ENCODE assay signal across 20 cellular contexts in the genomic region with DNA sequence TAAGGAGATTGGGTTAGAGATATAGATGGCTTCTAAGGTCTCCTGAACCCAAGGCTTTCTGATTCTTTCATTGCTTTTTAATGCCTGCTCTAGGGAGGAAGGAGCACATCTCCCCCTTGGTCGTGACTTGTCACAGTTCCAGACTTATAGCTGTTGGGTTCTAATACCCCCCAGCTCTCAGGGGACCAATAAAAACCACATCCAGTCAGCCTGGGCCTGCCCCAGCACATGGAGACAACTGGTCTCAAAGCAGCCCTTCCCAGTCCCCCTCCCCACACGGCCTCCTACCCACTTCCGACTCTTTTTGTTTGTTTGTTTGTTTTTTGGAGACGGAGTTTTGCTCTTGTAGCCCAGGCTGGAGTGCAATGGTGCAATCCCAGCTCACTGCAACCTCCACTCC. TPM values are rescaled to one million over a fixed set of nuclear protein-coding genes. Genes with fewer than 3 reads are reported as not detected.
"Had no signal": no experiment of that assay in that cellular context is flagged by ENCODE, and none has a peak within 500 bp of the region (broad histone marks: within the 10 kb centered on the region; RNA-seq: fewer than 3 reads in every experiment).

No MANE protein-coding gene starts in this region.

- H3K9me3 ChIP-seq: heart left ventricle, testis, vagina had no signal

- ATAC-seq: activated CD4-positive, CD25-positive, alpha-beta regulatory T cell treated with anti-CD3 and anti-CD28 coated beads, Interleukin-2, amount 50 U/mL, for 24 hours; activated CD8-positive, alpha-beta T cell treated with anti-CD3 and anti-CD28 coated beads, Interleukin-2, amount 10 ng/mL, durations not matched to agents 7 days and 5 days; activated naive CD8-positive, alpha-beta T cell treated with anti-CD3 and anti-CD28 coated beads, Interleukin-2, amount 50 U/mL, for 24 hours; heart left ventricle; naive thymus-derived CD4-positive, alpha-beta T cell; sciatic nerve; stimulated activated memory B cell treated with anti-CD40 and anti-IgM and Interleukin-4, amounts not matched to agents 10 μg/mL and 1 μg/mL and 100 μg/mL, for 72 hours had no signal

- H3K4me3 ChIP-seq: heart left ventricle, lung, testis, vagina had no signal

- DNase-seq: activated CD4-positive, alpha-beta T cell treated with anti-CD3 and anti-CD28 coated beads, Interleukin-2, amount 50 U/mL, for 1 hour; activated CD8-positive, alpha-beta T cell treated with anti-CD3 and anti-CD28 coated beads, Interleukin-2, amount 10 ng/mL, durations not matched to agents 7 days and 5 days; activated gamma-delta T cell; activated naive CD4-positive, alpha-beta T cell treated with anti-CD3 and anti-CD28 coated beads, Interleukin-2, amount 50 U/mL, for 16 hours; activated naive CD8-positive, alpha-beta T cell treated with anti-CD3 and anti-CD28 coated beads, Interleukin-2, amount 50 U/mL, for 24 hours; islet precursor cell; left colon; small intestine; stimulated activated CD4-positive, alpha-beta T cell treated with anti-CD3 and anti-CD28 coated beads, Interleukin-15, amount 100 ng/mL, for 24 hours; testis had no signal

- H3K27ac Mint-ChIP-seq: activated CD8-positive, alpha-beta T cell treated with anti-CD3 and anti-CD28 coated beads, Interleukin-2, amount 10 ng/mL, durations not matched to agents 7 days and 5 days; activated naive CD8-positive, alpha-beta T cell treated with anti-CD3 and anti-CD28 coated beads, Interleukin-2, amount 50 U/mL, for 24 hours; activated T-helper 1 cell treated with anti-CD3 and anti-CD28 coated beads, Interleukin-12 subunit alpha, Interleukin-12 subunit beta, Interleukin-2, Interleukin-4 antibody, amounts not matched to agents 30 ng/mL and 10 ng/mL and 1 ng/mL, durations not matched to agents 14 hours and 24 hours and 36 hours; stimulated activated memory B cell treated with anti-CD40 and anti-IgM and Interleukin-4, amounts not matched to agents 10 μg/mL and 1 μg/mL and 100 μg/mL, for 72 hours had no signal

- H3K27me3 ChIP-seq: heart left ventricle, testis, vagina had no signal

- H3K4me1 Mint-ChIP-seq: activated naive CD8-positive, alpha-beta T cell treated with anti-CD3 and anti-CD28 coated beads, Interleukin-2, amount 50 U/mL, for 24 hours had no signal

- H3K27me3 Mint-ChIP-seq: activated naive CD8-positive, alpha-beta T cell treated with anti-CD3 and anti-CD28 coated beads, Interleukin-2, amount 50 U/mL, for 24 hours; naive thymus-derived CD4-positive, alpha-beta T cell; stimulated activated memory B cell treated with anti-CD40 and anti-IgM and Interleukin-4, amounts not matched to agents 10 μg/mL and 1 μg/mL and 100 μg/mL, for 72 hours had no signal

- H3K27ac ChIP-seq: heart left ventricle, testis, vagina had no signal

- FAIRE-seq: small intestine had no signal

- H3K4me3 Mint-ChIP-seq: activated CD8-positive, alpha-beta T cell treated with anti-CD3 and anti-CD28 coated beads, Interleukin-2, amount 10 ng/mL, durations not matched to agents 7 days and 5 days; activated naive CD8-positive, alpha-beta T cell treated with anti-CD3 and anti-CD28 coated beads, Interleukin-2, amount 50 U/mL, for 24 hours; activated T-helper 1 cell treated with anti-CD3 and anti-CD28 coated beads, Interleukin-12 subunit alpha, Interleukin-12 subunit beta, Interleukin-2, Interleukin-4 antibody, amounts not matched to agents 30 ng/mL and 10 ng/mL and 1 ng/mL, durations not matched to agents 14 hours and 24 hours and 36 hours; naive thymus-derived CD4-positive, alpha-beta T cell; neural crest cell; stimulated activated memory B cell treated with anti-CD40 and anti-IgM and Interleukin-4, amounts not matched to agents 10 μg/mL and 1 μg/mL and 100 μg/mL, for 72 hours had no signal

- H3K9me3 Mint-ChIP-seq: activated naive CD8-positive, alpha-beta T cell treated with anti-CD3 and anti-CD28 coated beads, Interleukin-2, amount 50 U/mL, for 24 hours; activated T-helper 1 cell treated with anti-CD3 and anti-CD28 coated beads, Interleukin-12 subunit alpha, Interleukin-12 subunit beta, Interleukin-2, Interleukin-4 antibody, amounts not matched to agents 30 ng/mL and 10 ng/mL and 1 ng/mL, durations not matched to agents 14 hours and 24 hours and 36 hours; naive thymus-derived CD4-positive, alpha-beta T cell; neural crest cell; stimulated activated memory B cell treated with anti-CD40 and anti-IgM and Interleukin-4, amounts not matched to agents 10 μg/mL and 1 μg/mL and 100 μg/mL, for 72 hours had no signal

RNA-seq across cellular contexts. Expression of a gene that starts 52.1 kb away (rescaled TPM):
- total RNA-seq: activated CD8-positive, alpha-beta T cell treated with anti-CD3 and anti-CD28 coated beads, Interleukin-2, amount 10 ng/mL, durations not matched to agents 7 days and 5 days; activated T-helper 1 cell treated with anti-CD3 and anti-CD28 coated beads, Interleukin-12 subunit alpha, Interleukin-12 subunit beta, Interleukin-2, Interleukin-4 antibody, amounts not matched to agents 30 ng/mL and 10 ng/mL and 1 ng/mL, durations not matched to agents 14 hours and 24 hours and 36 hours; epithelial cell of proximal tubule; heart left ventricle; sciatic nerve had no signal
- polyA plus RNA-seq: heart left ventricle had no signal
